ENCODE assay signal across 23 cellular contexts in the genomic region with DNA sequence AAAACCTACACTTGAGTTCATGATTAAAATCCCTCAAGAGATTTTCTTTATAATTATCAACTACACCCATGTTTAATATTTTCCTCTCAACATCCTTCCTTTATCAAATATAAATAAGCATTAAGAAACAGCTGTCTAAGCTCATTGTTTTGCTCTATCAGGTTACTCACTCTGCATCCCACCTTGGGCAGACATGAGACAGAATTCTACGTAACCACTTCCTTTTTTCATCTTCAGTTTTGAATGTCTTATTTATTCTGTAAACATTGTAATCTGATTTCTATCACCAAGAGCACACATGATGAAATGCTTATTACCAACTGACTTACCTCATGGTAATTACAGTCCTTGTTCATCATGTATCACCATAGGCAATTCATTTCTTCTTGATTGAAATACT.
DNase-seq lines count a peak whose midpoint lies in the region; TF ChIP-seq lines count a peak whose summit lies in the region.
"Had no signal": no experiment of that assay in that cellular context is flagged by ENCODE, and none has a peak within 500 bp of the region (broad histone marks: within the 10 kb centered on the region; RNA-seq: fewer than 3 reads in every experiment).

No MANE protein-coding gene starts in this region.

- DNase-seq in NCI-H510A treated with DMSO at 0.1 percent for 48 hours (lab: John Stamatoyannopoulos, UW): peak; percentile 4
- DNase-seq in NCI-H510A (lab: John Stamatoyannopoulos, UW): no peak
- DNase-seq in NCI-H146 (lab: John Stamatoyannopoulos, UW): peak; percentile 55
- DNase-seq in NCI-H748 treated with DMSO at 0.1 percent for 48 hours (lab: John Stamatoyannopoulos, UW): peak; percentile 31
- peak; percentile 30 for DNase-seq in non-pigmented ciliary epithelial cell (ENCODE audit: low read depth)
- no peak for DNase-seq in GF-D8 (lab: John Stamatoyannopoulos, UW)
- no peak for DNase-seq in cerebellar nuclear complex (lab: John Stamatoyannopoulos, UW)
- no peak for DNase-seq in GM20000 (ENCODE audit: low spot score)
- DNase-seq: activated CD4-positive, alpha-beta T cell treated with anti-CD3 and anti-CD28 coated beads for 36 hours; activated CD8-positive, alpha-beta T cell treated with anti-CD3 and anti-CD28 coated beads for 36 hours; activated naive CD4-positive, alpha-beta T cell treated with anti-CD3 and anti-CD28 coated beads, Interleukin-2, amount 10 ng/mL, durations not matched to agents 7 days and 5 days; amniotic stem cell; Calu3; H9; IMR-90; NCI-H1092; NCI-H1930; NCI-H446 treated with DMSO at 0.1 percent for 48 hours; NK-92 treated with Interleukin-12 subunit alpha and Interleukin-12 subunit beta, amount 100 ng/mL, for 24 hours; PC-9; small intestine; stimulated activated naive CD4-positive, alpha-beta T cell treated with Interleukin-2 at 50 U/mL for 16 hours; T-helper 9 cell had no signal

- no peak for TF ChIP-seq CTCF in GM20000 (IDR thresholded peaks at IDR 0.05; ENCODE audit: extremely low read depth, missing control alignments)

Comparison
In these comparisons a context has a peak if more than half of its experiments do, and no peak if none do; other contexts are left out.
1. DNase-seq: peak in NCI-H510A treated with DMSO at 0.1 percent for 48 hours (single experiment), NCI-H146 (single experiment), NCI-H748 treated with DMSO at 0.1 percent for 48 hours (single experiment) and non-pigmented ciliary epithelial cell (single experiment); none in NCI-H510A (single experiment), GF-D8 (single experiment), cerebellar nuclear complex (0 of 2) and GM20000 (single experiment).